In genomic region chrX:152907084-152907651, GRCh38 we compare ENCODE assay signal across 1 cellular context.
TF ChIP-seq lines count a peak whose summit lies in the region.

No MANE protein-coding gene starts in this region.

TF ChIP-seq in IMR-90, 13 proteins besides CTCF, POLR2A, EP300 and RAD21 (continued from another document):
- TF ChIP-seq MXI1 (IDR thresholded peaks at IDR 0.05; ENCODE audit: borderline replicate concordance, low read depth, low read length) (no peak), FOS (IDR thresholded peaks at IDR 0.05; ENCODE audit: low read depth, low read length) (peak; percentile 56), CHD1 (IDR thresholded peaks at IDR 0.05; ENCODE audit: low read depth, low read length) (no peak), RFX5 (IDR thresholded peaks at IDR 0.05; ENCODE audit: low read depth, low read length) (peak; percentile 78), BHLHE40 (IDR thresholded peaks at IDR 0.05; ENCODE audit: low read depth, low read length) (peak; percentile 86)
